ENCODE assay signal across 1 cellular context in the genomic region with DNA sequence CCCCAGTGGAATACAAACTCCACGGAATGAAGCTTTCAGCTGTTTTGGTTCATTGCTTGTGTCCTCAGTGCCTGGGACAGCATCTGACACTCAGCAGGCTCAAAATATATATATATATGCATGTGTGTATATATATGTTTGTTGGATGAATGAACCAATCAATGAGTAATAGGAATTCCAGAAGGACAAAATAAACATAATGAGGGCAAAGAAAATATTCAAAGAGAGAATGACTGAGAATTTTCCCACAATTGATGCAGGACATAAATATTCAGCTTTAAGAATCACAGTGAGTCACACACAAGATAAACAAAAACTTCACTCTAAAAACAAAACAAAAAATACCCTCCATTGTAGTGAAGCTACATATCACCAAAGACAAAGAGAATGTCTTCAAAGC.
TF ChIP-seq lines count a peak whose summit lies in the region.

No MANE protein-coding gene starts in this region.

TF ChIP-seq in WTC11, 78 proteins besides CTCF, POLR2A, EP300 and RAD21:
- TF ChIP-seq, protein P1, sequence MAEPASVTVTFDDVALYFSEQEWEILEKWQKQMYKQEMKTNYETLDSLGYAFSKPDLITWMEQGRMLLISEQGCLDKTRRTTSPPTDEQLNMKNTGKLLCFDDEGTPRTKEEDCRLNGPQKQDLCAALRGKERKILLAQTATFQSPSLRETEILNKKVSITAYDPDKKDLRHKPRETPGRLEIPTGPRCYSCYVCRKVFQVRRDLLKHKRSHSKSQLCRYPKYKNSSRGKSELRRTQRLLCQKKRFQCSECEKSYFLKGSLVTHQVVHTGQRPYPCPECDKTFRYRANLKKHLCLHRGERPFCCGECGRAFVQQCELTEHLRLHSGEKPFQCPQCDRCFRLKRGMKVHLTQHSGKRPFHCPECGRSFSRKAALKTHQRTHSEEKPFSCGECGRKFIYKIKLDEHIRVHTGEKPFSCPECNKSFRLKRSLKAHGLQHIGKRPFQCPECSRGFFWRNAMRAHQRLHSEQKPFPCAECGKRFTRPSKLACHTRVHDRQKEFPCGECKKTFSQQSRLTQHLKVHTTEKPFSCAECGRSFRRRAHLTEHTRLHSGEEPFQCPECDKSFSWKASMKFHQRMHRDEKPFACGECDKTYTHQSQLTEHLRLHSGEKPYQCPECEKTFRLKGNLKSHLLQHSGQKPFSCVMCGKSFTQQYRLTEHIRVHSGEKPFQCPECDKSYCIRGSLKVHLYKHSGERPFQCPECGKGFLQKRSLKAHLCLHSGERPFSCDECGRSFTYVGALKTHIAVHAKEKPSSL (CRISPR knock-in tag; conservative IDR thresholded peaks at IDR 0.05), result no peak
- no peak for TF ChIP-seq FOXJ3 (CRISPR knock-in tag; IDR thresholded peaks at IDR 0.05; ENCODE audit: borderline replicate concordance)
- TF ChIP-seq, protein P2, sequence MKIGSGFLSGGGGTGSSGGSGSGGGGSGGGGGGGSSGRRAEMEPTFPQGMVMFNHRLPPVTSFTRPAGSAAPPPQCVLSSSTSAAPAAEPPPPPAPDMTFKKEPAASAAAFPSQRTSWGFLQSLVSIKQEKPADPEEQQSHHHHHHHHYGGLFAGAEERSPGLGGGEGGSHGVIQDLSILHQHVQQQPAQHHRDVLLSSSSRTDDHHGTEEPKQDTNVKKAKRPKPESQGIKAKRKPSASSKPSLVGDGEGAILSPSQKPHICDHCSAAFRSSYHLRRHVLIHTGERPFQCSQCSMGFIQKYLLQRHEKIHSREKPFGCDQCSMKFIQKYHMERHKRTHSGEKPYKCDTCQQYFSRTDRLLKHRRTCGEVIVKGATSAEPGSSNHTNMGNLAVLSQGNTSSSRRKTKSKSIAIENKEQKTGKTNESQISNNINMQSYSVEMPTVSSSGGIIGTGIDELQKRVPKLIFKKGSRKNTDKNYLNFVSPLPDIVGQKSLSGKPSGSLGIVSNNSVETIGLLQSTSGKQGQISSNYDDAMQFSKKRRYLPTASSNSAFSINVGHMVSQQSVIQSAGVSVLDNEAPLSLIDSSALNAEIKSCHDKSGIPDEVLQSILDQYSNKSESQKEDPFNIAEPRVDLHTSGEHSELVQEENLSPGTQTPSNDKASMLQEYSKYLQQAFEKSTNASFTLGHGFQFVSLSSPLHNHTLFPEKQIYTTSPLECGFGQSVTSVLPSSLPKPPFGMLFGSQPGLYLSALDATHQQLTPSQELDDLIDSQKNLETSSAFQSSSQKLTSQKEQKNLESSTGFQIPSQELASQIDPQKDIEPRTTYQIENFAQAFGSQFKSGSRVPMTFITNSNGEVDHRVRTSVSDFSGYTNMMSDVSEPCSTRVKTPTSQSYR (CRISPR knock-in tag; IDR thresholded peaks at IDR 0.05), result no peak
